1 cellular context compared by ENCODE assay signal in the genomic region with DNA sequence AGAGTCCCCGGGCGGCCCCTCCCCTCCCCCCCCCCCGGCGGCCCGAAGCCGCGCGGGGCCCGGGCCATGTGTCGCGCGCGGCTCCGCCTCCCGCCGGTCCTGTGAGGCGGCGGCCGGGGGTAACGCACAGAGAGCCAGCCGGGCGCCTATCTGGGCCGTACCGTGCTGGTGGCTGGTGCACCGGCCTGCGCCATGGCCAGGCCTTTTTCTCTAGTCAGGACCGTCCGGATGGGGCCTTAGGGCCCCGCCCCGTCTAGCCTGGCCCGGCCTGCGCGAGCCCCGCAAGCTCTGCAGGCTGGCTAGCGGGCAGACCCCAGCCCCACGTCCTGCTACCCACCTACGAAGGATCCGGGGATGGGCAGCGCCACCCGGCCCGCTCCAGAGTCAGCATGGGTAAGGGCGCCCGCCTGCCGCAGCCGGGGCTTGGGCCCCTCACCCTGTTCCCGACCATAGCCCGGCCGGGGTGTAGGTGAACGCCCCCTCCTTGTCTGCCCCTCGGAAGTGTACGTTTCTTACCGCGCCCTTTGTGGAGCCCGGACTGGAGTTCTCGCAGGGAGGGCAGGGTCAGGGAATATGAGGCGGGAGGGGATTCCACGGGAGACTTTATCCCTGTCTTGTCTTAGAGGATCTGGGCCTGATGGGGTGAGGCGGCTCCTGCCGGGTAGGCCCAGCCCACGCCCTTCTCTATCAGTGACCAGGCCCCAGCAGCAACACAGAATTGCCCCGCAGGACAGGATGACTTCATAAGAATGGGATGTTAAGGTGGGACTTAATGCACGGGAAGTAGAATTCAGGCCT.
TF ChIP-seq lines count a peak whose summit lies in the region.

A gene with protein sequence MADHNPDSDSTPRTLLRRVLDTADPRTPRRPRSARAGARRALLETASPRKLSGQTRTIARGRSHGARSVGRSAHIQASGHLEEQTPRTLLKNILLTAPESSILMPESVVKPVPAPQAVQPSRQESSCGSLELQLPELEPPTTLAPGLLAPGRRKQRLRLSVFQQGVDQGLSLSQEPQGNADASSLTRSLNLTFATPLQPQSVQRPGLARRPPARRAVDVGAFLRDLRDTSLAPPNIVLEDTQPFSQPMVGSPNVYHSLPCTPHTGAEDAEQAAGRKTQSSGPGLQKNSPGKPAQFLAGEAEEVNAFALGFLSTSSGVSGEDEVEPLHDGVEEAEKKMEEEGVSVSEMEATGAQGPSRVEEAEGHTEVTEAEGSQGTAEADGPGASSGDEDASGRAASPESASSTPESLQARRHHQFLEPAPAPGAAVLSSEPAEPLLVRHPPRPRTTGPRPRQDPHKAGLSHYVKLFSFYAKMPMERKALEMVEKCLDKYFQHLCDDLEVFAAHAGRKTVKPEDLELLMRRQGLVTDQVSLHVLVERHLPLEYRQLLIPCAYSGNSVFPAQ (minus strand): TSS at position 630 of the 798 bp plus-strand sequence. CDS start 13,834 bp downstream, outside the sequence.

TF ChIP-seq in HepG2, 621 proteins besides CTCF, POLR2A, EP300 and RAD21 (continued from another document and continues in another):
- TF ChIP-seq PCBP1 (IDR thresholded peaks at IDR 0.05; ENCODE audit: borderline replicate concordance, low read depth, low read length) (no peak), HNRNPL (IDR thresholded peaks at IDR 0.05; ENCODE audit: low read depth, low read length) (0 out of 2 replicates have a peak, but pooled peaks have one; percentile 40), MIER3 (CRISPR knock-in tag; IDR thresholded peaks at IDR 0.05; ENCODE audit: borderline replicate concordance) (no peak), IRX3 (CRISPR knock-in tag; IDR thresholded peaks at IDR 0.05; ENCODE audit: borderline replicate concordance, low read depth) (no peak), TRIM24 (CRISPR knock-in tag; IDR thresholded peaks at IDR 0.05) (no peak), ISX (CRISPR knock-in tag; conservative IDR thresholded peaks at IDR 0.05) (no peak), GTF3A (CRISPR knock-in tag; conservative IDR thresholded peaks at IDR 0.05) (no peak), NPAS2 (CRISPR knock-in tag; IDR thresholded peaks at IDR 0.05; ENCODE audit: borderline replicate concordance) (no peak), ZNF75D (CRISPR knock-in tag; IDR thresholded peaks at IDR 0.05; ENCODE audit: borderline replicate concordance) (no peak), DPF2 (CRISPR knock-in tag; IDR thresholded peaks at IDR 0.05; ENCODE audit: borderline replicate concordance, low read depth) (no peak), ZFX (CRISPR knock-in tag; IDR thresholded peaks at IDR 0.05; ENCODE audit: low read depth) (peak; percentile 80), HES4 (CRISPR knock-in tag; IDR thresholded peaks at IDR 0.05; ENCODE audit: borderline replicate concordance) (no peak), CBX2 (IDR thresholded peaks at IDR 0.05; ENCODE audit: low read depth, low read length) (no peak), CBX2 (CRISPR knock-in tag; IDR thresholded peaks at IDR 0.05; ENCODE audit: low read depth) (no peak), SNRNP70 (IDR thresholded peaks at IDR 0.05; ENCODE audit: low read depth, low read length) (no peak), MATR3 (CRISPR knock-in tag; IDR thresholded peaks at IDR 0.05) (no peak), ZNF577 (CRISPR knock-in tag; IDR thresholded peaks at IDR 0.05; ENCODE audit: borderline replicate concordance, low read depth) (no peak), ZSCAN25 (CRISPR knock-in tag; IDR thresholded peaks at IDR 0.05) (no peak), SALL2 (CRISPR knock-in tag; IDR thresholded peaks at IDR 0.05) (no peak; the same call in 1 of the 2 replicates), MBD4 (IDR thresholded peaks at IDR 0.05; ENCODE audit: borderline replicate concordance, low read length) (no peak), ZBTB42 (CRISPR knock-in tag; IDR thresholded peaks at IDR 0.05) (peak; percentile 90), SSRP1 (CRISPR knock-in tag; IDR thresholded peaks at IDR 0.05) (no peak), ZNF883 (CRISPR knock-in tag; IDR thresholded peaks at IDR 0.05; ENCODE audit: not compliant biosample characterization) (no peak)
- TF ChIP-seq, protein P1, sequence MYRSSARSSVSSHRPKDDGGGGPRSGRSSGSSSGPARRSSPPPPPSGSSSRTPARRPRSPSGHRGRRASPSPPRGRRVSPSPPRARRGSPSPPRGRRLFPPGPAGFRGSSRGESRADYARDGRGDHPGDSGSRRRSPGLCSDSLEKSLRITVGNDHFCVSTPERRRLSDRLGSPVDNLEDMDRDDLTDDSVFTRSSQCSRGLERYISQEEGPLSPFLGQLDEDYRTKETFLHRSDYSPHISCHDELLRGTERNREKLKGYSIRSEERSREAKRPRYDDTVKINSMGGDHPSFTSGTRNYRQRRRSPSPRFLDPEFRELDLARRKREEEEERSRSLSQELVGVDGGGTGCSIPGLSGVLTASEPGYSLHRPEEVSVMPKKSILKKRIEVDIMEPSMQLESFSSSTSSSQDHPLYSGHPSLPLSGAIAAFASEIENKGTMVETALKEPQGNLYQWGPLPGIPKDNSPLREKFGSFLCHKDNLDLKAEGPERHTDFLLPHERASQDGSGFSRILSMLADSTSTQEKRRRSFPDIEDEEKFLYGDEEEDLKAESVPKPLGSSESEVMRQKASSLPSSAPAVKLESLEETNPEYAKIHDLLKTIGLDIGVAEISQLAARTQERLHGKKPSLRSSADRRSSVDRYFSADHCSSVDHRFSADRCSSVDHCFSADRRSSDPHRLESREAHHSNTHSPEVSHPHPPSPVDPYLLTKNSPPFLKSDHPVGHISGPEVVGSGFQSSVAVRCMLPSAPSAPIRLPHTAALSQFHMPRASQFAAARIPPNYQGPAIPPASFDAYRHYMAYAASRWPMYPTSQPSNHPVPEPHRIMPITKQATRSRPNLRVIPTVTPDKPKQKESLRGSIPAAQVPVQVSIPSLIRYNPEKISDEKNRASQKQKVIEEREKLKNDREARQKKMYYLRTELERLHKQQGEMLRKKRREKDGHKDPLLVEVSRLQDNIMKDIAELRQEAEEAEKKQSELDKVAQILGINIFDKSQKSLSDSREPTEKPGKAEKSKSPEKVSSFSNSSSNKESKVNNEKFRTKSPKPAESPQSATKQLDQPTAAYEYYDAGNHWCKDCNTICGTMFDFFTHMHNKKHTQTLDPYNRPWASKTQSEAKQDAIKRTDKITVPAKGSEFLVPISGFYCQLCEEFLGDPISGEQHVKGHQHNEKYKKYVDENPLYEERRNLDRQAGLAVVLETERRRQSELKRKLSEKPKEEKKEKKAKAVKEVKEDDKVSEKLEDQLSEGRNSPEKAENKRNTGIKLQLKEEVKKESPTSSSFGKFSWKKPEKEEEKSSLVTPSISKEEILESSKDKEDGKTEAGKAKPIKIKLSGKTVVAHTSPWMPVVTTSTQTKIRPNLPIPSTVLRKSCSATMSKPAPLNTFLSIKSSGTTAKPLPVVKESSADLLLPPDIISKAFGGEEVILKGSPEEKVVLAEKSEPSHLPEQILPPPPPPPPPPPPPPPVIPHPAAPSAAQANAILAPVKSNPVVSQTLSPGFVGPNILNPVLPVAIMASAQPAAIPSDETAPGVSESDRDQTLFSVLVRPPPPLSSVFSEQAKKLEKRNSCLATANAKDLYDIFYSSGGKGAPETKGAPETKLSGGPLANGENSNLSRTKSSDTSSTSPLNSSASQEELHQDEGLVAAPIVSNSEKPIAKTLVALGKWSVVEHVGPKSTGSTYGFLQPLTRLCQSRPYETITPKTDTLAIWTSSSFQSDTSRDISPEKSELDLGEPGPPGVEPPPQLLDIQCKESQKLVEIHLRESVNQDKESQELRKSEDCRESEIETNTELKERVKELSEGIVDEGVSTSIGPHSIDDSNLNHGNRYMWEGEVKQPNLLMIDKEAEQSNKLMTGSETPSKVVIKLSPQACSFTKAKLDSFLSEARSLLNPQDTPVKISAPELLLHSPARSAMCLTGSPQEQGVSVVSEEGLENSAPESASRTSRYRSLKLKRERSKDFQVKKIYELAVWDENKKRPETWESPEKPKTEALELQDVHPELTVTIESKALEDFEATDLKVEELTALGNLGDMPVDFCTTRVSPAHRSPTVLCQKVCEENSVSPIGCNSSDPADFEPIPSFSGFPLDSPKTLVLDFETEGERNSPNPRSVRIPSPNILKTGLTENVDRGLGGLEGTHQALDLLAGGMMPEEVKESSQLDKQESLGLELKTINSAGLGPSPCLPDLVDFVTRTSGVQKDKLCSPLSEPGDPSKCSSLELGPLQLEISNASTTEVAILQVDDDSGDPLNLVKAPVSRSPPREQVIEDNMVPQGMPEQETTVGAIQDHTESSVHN (CRISPR knock-in tag; IDR thresholded peaks at IDR 0.05): no peak
- TF ChIP-seq, protein P2, sequence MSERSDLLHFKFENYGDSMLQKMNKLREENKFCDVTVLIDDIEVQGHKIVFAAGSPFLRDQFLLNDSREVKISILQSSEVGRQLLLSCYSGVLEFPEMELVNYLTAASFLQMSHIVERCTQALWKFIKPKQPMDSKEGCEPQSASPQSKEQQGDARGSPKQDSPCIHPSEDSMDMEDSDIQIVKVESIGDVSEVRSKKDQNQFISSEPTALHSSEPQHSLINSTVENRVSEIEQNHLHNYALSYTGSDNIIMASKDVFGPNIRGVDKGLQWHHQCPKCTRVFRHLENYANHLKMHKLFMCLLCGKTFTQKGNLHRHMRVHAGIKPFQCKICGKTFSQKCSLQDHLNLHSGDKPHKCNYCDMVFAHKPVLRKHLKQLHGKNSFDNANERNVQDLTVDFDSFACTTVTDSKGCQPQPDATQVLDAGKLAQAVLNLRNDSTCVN (CRISPR knock-in tag; IDR thresholded peaks at IDR 0.05; ENCODE audit: borderline replicate concordance): no peak
- TF ChIP-seq, protein P3, sequence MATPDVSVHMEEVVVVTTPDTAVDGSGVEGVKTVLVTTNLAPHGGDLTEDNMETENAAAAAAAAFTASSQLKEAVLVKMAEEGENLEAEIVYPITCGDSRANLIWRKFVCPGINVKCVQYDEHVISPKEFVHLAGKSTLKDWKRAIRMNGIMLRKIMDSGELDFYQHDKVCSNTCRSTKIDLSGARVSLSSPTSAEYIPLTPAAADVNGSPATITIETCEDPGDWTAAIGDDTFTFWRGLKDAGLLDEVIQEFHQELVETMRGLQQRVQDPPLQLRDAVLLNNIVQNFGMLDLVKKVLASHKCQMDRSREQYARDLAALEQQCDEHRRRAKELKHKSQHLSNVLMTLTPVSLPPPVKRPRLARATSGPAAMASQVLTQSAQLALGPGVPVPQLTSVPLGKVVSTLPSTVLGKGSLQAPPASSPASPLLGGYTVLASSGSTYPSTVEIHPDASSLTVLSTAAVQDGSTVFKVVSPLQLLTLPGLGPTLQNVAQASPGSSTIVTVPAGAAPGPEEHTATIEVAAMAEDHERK (CRISPR knock-in tag; IDR thresholded peaks at IDR 0.05; ENCODE audit: low read depth): no peak
- TF ChIP-seq, protein P4, sequence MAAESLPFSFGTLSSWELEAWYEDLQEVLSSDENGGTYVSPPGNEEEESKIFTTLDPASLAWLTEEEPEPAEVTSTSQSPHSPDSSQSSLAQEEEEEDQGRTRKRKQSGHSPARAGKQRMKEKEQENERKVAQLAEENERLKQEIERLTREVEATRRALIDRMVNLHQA (CRISPR knock-in tag; IDR thresholded peaks at IDR 0.05): no peak
- TF ChIP-seq, protein P5, sequence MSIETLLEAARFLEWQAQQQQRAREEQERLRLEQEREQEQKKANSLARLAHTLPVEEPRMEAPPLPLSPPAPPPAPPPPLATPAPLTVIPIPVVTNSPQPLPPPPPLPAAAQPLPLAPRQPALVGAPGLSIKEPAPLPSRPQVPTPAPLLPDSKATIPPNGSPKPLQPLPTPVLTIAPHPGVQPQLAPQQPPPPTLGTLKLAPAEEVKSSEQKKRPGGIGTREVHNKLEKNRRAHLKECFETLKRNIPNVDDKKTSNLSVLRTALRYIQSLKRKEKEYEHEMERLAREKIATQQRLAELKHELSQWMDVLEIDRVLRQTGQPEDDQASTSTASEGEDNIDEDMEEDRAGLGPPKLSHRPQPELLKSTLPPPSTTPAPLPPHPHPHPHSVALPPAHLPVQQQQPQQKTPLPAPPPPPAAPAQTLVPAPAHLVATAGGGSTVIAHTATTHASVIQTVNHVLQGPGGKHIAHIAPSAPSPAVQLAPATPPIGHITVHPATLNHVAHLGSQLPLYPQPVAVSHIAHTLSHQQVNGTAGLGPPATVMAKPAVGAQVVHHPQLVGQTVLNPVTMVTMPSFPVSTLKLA (IDR thresholded peaks at IDR 0.05): no peak
- TF ChIP-seq, protein P6, sequence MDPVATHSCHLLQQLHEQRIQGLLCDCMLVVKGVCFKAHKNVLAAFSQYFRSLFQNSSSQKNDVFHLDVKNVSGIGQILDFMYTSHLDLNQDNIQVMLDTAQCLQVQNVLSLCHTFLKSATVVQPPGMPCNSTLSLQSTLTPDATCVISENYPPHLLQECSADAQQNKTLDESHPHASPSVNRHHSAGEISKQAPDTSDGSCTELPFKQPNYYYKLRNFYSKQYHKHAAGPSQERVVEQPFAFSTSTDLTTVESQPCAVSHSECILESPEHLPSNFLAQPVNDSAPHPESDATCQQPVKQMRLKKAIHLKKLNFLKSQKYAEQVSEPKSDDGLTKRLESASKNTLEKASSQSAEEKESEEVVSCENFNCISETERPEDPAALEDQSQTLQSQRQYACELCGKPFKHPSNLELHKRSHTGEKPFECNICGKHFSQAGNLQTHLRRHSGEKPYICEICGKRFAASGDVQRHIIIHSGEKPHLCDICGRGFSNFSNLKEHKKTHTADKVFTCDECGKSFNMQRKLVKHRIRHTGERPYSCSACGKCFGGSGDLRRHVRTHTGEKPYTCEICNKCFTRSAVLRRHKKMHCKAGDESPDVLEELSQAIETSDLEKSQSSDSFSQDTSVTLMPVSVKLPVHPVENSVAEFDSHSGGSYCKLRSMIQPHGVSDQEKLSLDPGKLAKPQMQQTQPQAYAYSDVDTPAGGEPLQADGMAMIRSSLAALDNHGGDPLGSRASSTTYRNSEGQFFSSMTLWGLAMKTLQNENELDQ (CRISPR knock-in tag; IDR thresholded peaks at IDR 0.05; ENCODE audit: borderline replicate concordance): no peak
- TF ChIP-seq, protein P7, sequence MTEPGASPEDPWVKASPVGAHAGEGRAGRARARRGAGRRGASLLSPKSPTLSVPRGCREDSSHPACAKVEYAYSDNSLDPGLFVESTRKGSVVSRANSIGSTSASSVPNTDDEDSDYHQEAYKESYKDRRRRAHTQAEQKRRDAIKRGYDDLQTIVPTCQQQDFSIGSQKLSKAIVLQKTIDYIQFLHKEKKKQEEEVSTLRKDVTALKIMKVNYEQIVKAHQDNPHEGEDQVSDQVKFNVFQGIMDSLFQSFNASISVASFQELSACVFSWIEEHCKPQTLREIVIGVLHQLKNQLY (CRISPR knock-in tag; IDR thresholded peaks at IDR 0.05): no peak
- TF ChIP-seq, protein P8, sequence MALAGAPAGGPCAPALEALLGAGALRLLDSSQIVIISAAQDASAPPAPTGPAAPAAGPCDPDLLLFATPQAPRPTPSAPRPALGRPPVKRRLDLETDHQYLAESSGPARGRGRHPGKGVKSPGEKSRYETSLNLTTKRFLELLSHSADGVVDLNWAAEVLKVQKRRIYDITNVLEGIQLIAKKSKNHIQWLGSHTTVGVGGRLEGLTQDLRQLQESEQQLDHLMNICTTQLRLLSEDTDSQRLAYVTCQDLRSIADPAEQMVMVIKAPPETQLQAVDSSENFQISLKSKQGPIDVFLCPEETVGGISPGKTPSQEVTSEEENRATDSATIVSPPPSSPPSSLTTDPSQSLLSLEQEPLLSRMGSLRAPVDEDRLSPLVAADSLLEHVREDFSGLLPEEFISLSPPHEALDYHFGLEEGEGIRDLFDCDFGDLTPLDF (CRISPR knock-in tag; IDR thresholded peaks at IDR 0.05): no peak
